In the genomic region with DNA sequence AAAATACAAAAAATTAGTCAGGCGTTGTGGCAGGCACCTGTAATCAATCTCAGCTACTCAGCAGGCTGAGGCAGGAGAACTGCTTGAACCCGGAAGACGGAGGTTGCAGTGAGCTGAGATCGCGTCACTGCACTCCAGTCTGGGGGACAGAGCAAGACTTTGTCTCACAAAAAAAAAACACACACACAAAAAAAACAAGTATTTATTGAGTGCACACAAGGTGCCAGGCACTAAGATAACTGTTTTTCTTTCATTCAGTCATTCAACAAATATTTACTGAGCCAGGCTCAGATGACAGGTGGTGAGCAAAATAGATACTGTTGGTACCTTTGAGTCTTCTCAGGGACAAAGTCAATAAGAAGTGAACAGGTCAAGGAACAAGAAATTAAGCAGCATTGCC, we compare ENCODE assay signal across 19 cellular contexts. TPM values are rescaled to one million over a fixed set of nuclear protein-coding genes. Genes with fewer than 3 reads are reported as not detected.
DNase-seq lines count a peak whose midpoint lies in the region; ATAC-seq, FAIRE-seq and TF ChIP-seq lines count a peak whose summit lies in the region.
"Had no signal": no experiment of that assay in that cellular context is flagged by ENCODE, and none has a peak within 500 bp of the region (broad histone marks: within the 10 kb centered on the region; RNA-seq: fewer than 3 reads in every experiment).

No MANE protein-coding gene starts in this region.

- H3K9me3 Mint-ChIP-seq in activated B cell treated with CpG ODN at 0.5 μM for 24 hours (no peaks in the 10 kb centered on the region), progenitor cell of endocrine pancreas (ENCODE audit: low read depth) (no peaks in the 10 kb centered on the region), chondrocyte (ENCODE audit: low read depth) (no peaks in the 10 kb centered on the region)
- H3K9me3 Mint-ChIP-seq: CD4-positive, alpha-beta T cell; IgD-negative memory B cell had no signal

- POLR2A ChIA-PET in activated B cell treated with CpG ODN at 0.5 μM for 24 hours (lab: Charles Lee) = interaction anchor here (1.0 kb wide), 1 partner anchor 23 kb away, joined by 3 read pairs; the partner anchor contains the start of gene HSH2D

- H3K36me3 Mint-ChIP-seq in activated B cell treated with CpG ODN at 0.5 μM for 24 hours (ENCODE audit: low read depth) = no peaks in the 10 kb centered on the region
- no peaks in the 10 kb centered on the region for H3K36me3 Mint-ChIP-seq in progenitor cell of endocrine pancreas (ENCODE audit: insufficient read depth)
- no peaks in the 10 kb centered on the region for H3K36me3 Mint-ChIP-seq in chondrocyte (ENCODE audit: low read depth)
- H3K36me3 Mint-ChIP-seq: IgD-negative memory B cell had no signal

- TF ChIP-seq CTCF in activated B cell treated with CpG ODN at 0.5 μM for 24 hours (IDR thresholded peaks at IDR 0.05) = no peak
- no peak for TF ChIP-seq CTCF in progenitor cell of endocrine pancreas (IDR thresholded peaks at IDR 0.05; ENCODE audit: unreplicated experiment)
- no peak for TF ChIP-seq CTCF in chondrocyte (IDR thresholded peaks at IDR 0.05)

- DNase-seq in DMS53 (lab: John Stamatoyannopoulos, UW) = peak; percentile 37
- DNase-seq in DMS53 treated with DMSO at 0.1 percent for 48 hours (lab: John Stamatoyannopoulos, UW; ENCODE audit: unreplicated experiment) = no peak
- DNase-seq in HTR-8/SVneo (ENCODE audit: insufficient read length, low spot score) = no peak
- DNase-seq in activated B cell treated with CpG ODN at 0.5 μM for 24 hours = no peak
- no peak for DNase-seq in progenitor cell of endocrine pancreas (ENCODE audit: low spot score, unreplicated experiment)
- no peak for DNase-seq in globus pallidus (ENCODE audit: low spot score)
- no peak for DNase-seq in chondrocyte (ENCODE audit: low spot score)
- DNase-seq: AML-193; Caco-2; CD4-positive, alpha-beta T cell; DMS79 treated with DMSO at 0.1 percent for 48 hours; GF-D8; GOT3; H7 had no signal

- intact Hi-C loops in activated B cell treated with CpG ODN at 0.5 μM for 24 hours (cut with micrococcal nuclease) = no loop called here

- FAIRE-seq in HTR-8/SVneo (lab: Jason Lieb, UNC) = peak; percentile 13
- FAIRE-seq: A549, D721Med had no signal

- H3K27ac Mint-ChIP-seq in activated B cell treated with CpG ODN at 0.5 μM for 24 hours = peak overlapping the region; percentile 24
- peak overlapping the region; percentile 60 for H3K27ac Mint-ChIP-seq in progenitor cell of endocrine pancreas
- H3K27ac Mint-ChIP-seq in chondrocyte (ENCODE audit: unreplicated experiment) = no peak overlapping the region
- H3K27ac Mint-ChIP-seq: CD4-positive, alpha-beta T cell; IgD-negative memory B cell had no signal

- H3K4me3 Mint-ChIP-seq in activated B cell treated with CpG ODN at 0.5 μM for 24 hours (no peak overlapping the region), progenitor cell of endocrine pancreas (ENCODE audit: low read depth) (no peak overlapping the region), chondrocyte (ENCODE audit: unreplicated experiment) (no peak overlapping the region)
- H3K4me3 Mint-ChIP-seq: CD4-positive, alpha-beta T cell; IgD-negative memory B cell had no signal

- CTCF ChIA-PET in activated B cell treated with CpG ODN at 0.5 μM for 24 hours (lab: Charles Lee) = no interaction called here

- no peak for ATAC-seq in activated B cell treated with CpG ODN at 0.5 μM for 24 hours (ENCODE audit: low read depth)
- ATAC-seq: A549, HCT116 had no signal

- H3K27me3 Mint-ChIP-seq in activated B cell treated with CpG ODN at 0.5 μM for 24 hours = no peaks in the 10 kb centered on the region
- H3K27me3 Mint-ChIP-seq in progenitor cell of endocrine pancreas = no peaks in the 10 kb centered on the region
- no peaks in the 10 kb centered on the region for H3K27me3 Mint-ChIP-seq in chondrocyte (ENCODE audit: low read depth)
- H3K27me3 Mint-ChIP-seq: CD4-positive, alpha-beta T cell; IgD-negative memory B cell had no signal

- peaks cover 19% of the 10 kb centered on the region for H3K4me1 Mint-ChIP-seq in activated B cell treated with CpG ODN at 0.5 μM for 24 hours
- no peaks in the 10 kb centered on the region for H3K4me1 Mint-ChIP-seq in progenitor cell of endocrine pancreas (ENCODE audit: low read depth)
- no peaks in the 10 kb centered on the region for H3K4me1 Mint-ChIP-seq in chondrocyte (ENCODE audit: low read depth)

RNA-seq across cellular contexts. Expression of gene CIB3, which starts 6.3 kb away (rescaled TPM):
- total RNA-seq in activated B cell treated with CpG ODN at 0.5 μM for 24 hours = not detected in 2 replicates
- total RNA-seq in progenitor cell of endocrine pancreas = not detected in 2 replicates
- not detected in 3 replicates for total RNA-seq in chondrocyte
- total RNA-seq: Caco-2; CD4-positive, alpha-beta T cell; H7; HT1080 had no signal

RNA-seq across cellular contexts. Expression of gene FAM32A, which starts 18.2 kb away (rescaled TPM):
- 52.2 and 53.5 TPM in 2 replicates for total RNA-seq in activated B cell treated with CpG ODN at 0.5 μM for 24 hours
- total RNA-seq in progenitor cell of endocrine pancreas = 91.6 and 95.2 TPM in 2 replicates
- 64.9 to 72.4 TPM (median 68.6 TPM) in 3 replicates for total RNA-seq in chondrocyte

RNA-seq across cellular contexts. Expression of gene HSH2D, which starts 23.6 kb away (rescaled TPM):
- total RNA-seq in activated B cell treated with CpG ODN at 0.5 μM for 24 hours (172 and 191 TPM in 2 replicates), progenitor cell of endocrine pancreas (0.72 and 0.84 TPM in 2 replicates), chondrocyte (not detected in 3 replicates)
- total RNA-seq: HT1080 had no signal

RNA-seq across cellular contexts. Expression of gene AP1M1, which starts 30.7 kb away (rescaled TPM):
- 82.6 and 87.5 TPM in 2 replicates for total RNA-seq in activated B cell treated with CpG ODN at 0.5 μM for 24 hours
- total RNA-seq in progenitor cell of endocrine pancreas = 47.4 and 51.8 TPM in 2 replicates
- total RNA-seq in chondrocyte = 78.3 to 91.2 TPM (median 81.8 TPM) in 3 replicates

RNA-seq across cellular contexts. Expression of gene RAB8A, which starts 55.4 kb away (rescaled TPM):
- total RNA-seq in activated B cell treated with CpG ODN at 0.5 μM for 24 hours (157 and 171 TPM in 2 replicates), progenitor cell of endocrine pancreas (65.5 and 67.5 TPM in 2 replicates), chondrocyte (65.5 to 73.7 TPM (median 69.9 TPM) in 3 replicates)

Comparison
In these comparisons a context has a peak if more than half of its experiments do, and no peak if none do; other contexts are left out.
1. RNA of gene HSH2D, which starts 23.6 kb away (total RNA-seq): 172 to 191 TPM in activated B cell treated with CpG ODN at 0.5 μM for 24 hours; 0.72 to 0.84 TPM in progenitor cell of endocrine pancreas and not detected in chondrocyte; every median in the first group is over 10 times any median in the second.